ENCODE assay signal across 2 cellular contexts in genomic region chr6:37091104-37091503, GRCh38.
TF ChIP-seq lines count a peak whose summit lies in the region.
"Not testable (repeated sequence)": the region's sequence is repeated elsewhere in the genome, so short reads cannot be mapped to it uniquely, and the experiment has no call there.

No MANE protein-coding gene starts in this region.

TF ChIP-seq in K562, 482 proteins besides CTCF, POLR2A, EP300 and RAD21:
- TF ChIP-seq, protein P1, sequence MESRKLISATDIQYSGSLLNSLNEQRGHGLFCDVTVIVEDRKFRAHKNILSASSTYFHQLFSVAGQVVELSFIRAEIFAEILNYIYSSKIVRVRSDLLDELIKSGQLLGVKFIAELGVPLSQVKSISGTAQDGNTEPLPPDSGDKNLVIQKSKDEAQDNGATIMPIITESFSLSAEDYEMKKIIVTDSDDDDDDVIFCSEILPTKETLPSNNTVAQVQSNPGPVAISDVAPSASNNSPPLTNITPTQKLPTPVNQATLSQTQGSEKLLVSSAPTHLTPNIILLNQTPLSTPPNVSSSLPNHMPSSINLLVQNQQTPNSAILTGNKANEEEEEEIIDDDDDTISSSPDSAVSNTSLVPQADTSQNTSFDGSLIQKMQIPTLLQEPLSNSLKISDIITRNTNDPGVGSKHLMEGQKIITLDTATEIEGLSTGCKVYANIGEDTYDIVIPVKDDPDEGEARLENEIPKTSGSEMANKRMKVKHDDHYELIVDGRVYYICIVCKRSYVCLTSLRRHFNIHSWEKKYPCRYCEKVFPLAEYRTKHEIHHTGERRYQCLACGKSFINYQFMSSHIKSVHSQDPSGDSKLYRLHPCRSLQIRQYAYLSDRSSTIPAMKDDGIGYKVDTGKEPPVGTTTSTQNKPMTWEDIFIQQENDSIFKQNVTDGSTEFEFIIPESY (CRISPR knock-in tag; IDR thresholded peaks at IDR 0.05): peak; percentile 72; the same call in 1 of the 2 replicates

TF ChIP-seq in HepG2, 621 proteins besides CTCF, POLR2A, EP300 and RAD21:
- TF ChIP-seq ZBTB38 (CRISPR knock-in tag; IDR thresholded peaks at IDR 0.05) (0 out of 2 replicates have a peak, but pooled peaks have one; percentile 34), LCORL (CRISPR knock-in tag; IDR thresholded peaks at IDR 0.05) (peak; percentile 47; the same call in 1 of the 2 replicates), ZNF468 (CRISPR knock-in tag; IDR thresholded peaks at IDR 0.05) (0 out of 2 replicates have a peak, but pooled peaks have one; percentile 36), HNF4A (CRISPR knock-in tag; IDR thresholded peaks at IDR 0.05) (peak; percentile 57), HNF4G (IDR thresholded peaks at IDR 0.05; ENCODE audit: borderline replicate concordance, low read depth, low read length) (peak; percentile 33; the same call in 1 of the 2 replicates), ZMYM2 (CRISPR knock-in tag; IDR thresholded peaks at IDR 0.05) (0 out of 2 replicates have a peak, but pooled peaks have one; percentile 26), SALL1 (CRISPR knock-in tag; IDR thresholded peaks at IDR 0.05) (peak; percentile 15; the same call in 1 of the 2 replicates), PAXIP1 (CRISPR knock-in tag; conservative IDR thresholded peaks at IDR 0.05) (0 out of 2 replicates have a peak, but pooled peaks have one; percentile 14)
- TF ChIP-seq LCORL (IDR thresholded peaks at IDR 0.05); HNF4G (CRISPR knock-in tag; IDR thresholded peaks at IDR 0.05; ENCODE audit: borderline replicate concordance, low read depth): not testable (repeated sequence)
- TF ChIP-seq, protein P1 (CRISPR knock-in tag; IDR thresholded peaks at IDR 0.05): peak; percentile 76
- TF ChIP-seq, protein P2, sequence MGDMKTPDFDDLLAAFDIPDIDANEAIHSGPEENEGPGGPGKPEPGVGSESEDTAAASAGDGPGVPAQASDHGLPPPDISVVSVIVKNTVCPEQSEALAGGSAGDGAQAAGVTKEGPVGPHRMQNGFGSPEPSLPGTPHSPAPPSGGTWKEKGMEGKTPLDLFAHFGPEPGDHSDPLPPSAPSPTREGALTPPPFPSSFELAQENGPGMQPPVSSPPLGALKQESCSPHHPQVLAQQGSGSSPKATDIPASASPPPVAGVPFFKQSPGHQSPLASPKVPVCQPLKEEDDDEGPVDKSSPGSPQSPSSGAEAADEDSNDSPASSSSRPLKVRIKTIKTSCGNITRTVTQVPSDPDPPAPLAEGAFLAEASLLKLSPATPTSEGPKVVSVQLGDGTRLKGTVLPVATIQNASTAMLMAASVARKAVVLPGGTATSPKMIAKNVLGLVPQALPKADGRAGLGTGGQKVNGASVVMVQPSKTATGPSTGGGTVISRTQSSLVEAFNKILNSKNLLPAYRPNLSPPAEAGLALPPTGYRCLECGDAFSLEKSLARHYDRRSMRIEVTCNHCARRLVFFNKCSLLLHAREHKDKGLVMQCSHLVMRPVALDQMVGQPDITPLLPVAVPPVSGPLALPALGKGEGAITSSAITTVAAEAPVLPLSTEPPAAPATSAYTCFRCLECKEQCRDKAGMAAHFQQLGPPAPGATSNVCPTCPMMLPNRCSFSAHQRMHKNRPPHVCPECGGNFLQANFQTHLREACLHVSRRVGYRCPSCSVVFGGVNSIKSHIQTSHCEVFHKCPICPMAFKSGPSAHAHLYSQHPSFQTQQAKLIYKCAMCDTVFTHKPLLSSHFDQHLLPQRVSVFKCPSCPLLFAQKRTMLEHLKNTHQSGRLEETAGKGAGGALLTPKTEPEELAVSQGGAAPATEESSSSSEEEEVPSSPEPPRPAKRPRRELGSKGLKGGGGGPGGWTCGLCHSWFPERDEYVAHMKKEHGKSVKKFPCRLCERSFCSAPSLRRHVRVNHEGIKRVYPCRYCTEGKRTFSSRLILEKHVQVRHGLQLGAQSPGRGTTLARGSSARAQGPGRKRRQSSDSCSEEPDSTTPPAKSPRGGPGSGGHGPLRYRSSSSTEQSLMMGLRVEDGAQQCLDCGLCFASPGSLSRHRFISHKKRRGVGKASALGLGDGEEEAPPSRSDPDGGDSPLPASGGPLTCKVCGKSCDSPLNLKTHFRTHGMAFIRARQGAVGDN (CRISPR knock-in tag; IDR thresholded peaks at IDR 0.05): peak; percentile 30
